Comparison of ENCODE assay signal across 3 cellular contexts in the genomic region with DNA sequence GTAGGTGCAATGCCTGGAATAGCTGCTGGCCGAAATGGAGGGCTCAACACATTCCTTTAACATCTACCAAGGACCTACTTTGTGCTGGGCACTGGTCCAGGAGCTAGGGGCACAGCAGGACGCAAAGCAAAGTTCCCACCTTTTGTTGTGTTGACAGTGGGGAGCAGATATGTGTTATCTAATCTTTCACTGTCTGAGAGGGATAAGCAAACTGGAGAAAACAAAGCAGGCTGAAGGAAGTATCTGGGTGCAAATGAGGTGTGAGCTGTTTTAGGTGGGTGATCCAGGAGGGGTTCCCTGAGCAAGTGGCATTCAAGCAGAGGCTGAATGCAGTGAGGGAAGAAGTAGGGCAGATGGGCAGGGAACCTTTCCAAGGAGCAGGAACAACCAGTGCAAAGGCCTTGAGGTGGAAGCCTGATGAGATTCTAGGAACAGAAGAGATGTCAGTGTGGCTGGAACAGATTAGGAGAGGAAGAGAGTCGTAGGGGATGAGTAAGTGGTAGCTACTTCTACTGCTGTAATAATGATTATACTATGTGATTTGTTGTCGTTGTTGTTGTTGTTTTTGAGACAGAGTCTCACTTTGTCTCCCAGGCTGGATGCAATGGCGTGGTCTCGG.
TF ChIP-seq lines count a peak whose summit lies in the region.

No MANE protein-coding gene starts in this region.

TF ChIP-seq in SK-N-SH, 30 proteins besides CTCF, POLR2A, EP300 and RAD21 (continued from another document):
- TF ChIP-seq, protein P1, sequence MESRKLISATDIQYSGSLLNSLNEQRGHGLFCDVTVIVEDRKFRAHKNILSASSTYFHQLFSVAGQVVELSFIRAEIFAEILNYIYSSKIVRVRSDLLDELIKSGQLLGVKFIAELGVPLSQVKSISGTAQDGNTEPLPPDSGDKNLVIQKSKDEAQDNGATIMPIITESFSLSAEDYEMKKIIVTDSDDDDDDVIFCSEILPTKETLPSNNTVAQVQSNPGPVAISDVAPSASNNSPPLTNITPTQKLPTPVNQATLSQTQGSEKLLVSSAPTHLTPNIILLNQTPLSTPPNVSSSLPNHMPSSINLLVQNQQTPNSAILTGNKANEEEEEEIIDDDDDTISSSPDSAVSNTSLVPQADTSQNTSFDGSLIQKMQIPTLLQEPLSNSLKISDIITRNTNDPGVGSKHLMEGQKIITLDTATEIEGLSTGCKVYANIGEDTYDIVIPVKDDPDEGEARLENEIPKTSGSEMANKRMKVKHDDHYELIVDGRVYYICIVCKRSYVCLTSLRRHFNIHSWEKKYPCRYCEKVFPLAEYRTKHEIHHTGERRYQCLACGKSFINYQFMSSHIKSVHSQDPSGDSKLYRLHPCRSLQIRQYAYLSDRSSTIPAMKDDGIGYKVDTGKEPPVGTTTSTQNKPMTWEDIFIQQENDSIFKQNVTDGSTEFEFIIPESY (IDR thresholded peaks at IDR 0.05; ENCODE audit: borderline replicate concordance, low read depth) = no peak
- TF ChIP-seq TAF1 (IDR thresholded peaks at IDR 0.05; ENCODE audit: borderline replicate concordance, low read depth, low read length) = no peak
- no peak for TF ChIP-seq POLR2AphosphoS5 (IDR thresholded peaks at IDR 0.05; ENCODE audit: low read depth, low read length)

TF ChIP-seq in SK-N-SH treated with all-trans-retinoic acid at 6 μM for 48 hours, 23 proteins besides CTCF, POLR2A, EP300 and RAD21 (continued from another document):
- TF ChIP-seq POU6F1 (CRISPR knock-in tag; IDR thresholded peaks at IDR 0.05; ENCODE audit: borderline replicate concordance, low read depth) (no peak), CSDC2 (CRISPR knock-in tag; IDR thresholded peaks at IDR 0.05) (no peak), ARNTL (CRISPR knock-in tag; IDR thresholded peaks at IDR 0.05; ENCODE audit: borderline replicate concordance, low read depth) (no peak)

TF ChIP-seq in Ishikawa, 13 proteins besides CTCF, POLR2A, EP300 and RAD21 (continued from another document):
- no peak for TF ChIP-seq REST (IDR thresholded peaks at IDR 0.05; ENCODE audit: low read depth)
